29 cellular contexts compared by ENCODE assay signal in the genomic region with DNA sequence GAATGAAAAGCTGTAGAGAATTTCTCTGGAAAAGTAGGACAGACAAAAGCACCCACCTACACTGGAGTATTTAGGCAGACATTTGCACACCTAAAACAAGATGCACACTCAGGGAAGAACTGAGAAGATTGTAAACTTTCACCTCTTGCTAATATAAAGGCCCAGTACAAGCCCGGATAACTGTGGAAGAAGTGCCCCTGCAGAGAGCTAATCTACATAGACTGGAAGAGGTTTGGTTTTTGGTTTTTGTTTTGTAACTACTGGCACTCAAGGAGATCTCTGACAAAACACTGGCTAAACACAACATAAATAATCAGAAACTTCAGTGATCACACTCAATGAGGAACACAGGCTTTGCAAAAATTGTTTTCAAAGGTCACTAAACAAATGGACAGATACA.
"Had no signal": no experiment of that assay in that cellular context is flagged by ENCODE, and none has a peak within 500 bp of the region (broad histone marks: within the 10 kb centered on the region; RNA-seq: fewer than 3 reads in every experiment).

No MANE protein-coding gene starts in this region.

- H3K27ac Mint-ChIP-seq: activated CD4-positive, alpha-beta memory T cell treated with anti-CD3 and anti-CD28 coated beads, Interleukin-2, amount 10 ng/mL, durations not matched to agents 7 days and 5 days; activated CD4-positive, alpha-beta T cell treated with anti-CD3 and anti-CD28 coated beads for 36 hours; activated naive CD8-positive, alpha-beta T cell treated with anti-CD3 and anti-CD28 coated beads, Interleukin-2, amount 10 ng/mL, durations not matched to agents 7 days and 5 days; activated T-cell treated with anti-CD3 and anti-CD28 coated beads, Interleukin-2, amount 50 U/mL, for 72 hours; activated T-helper 2 cell treated with anti-CD3 and anti-CD28 coated beads, Interferon-gamma antibody, Interleukin-2, Interleukin-4, amounts not matched to agents 10 μg/mL and 5 μg/mL and 100 μg/mL, durations not matched to agents 14 hours and 24 hours and 36 hours; T-cell had no signal

- H3K4me3 ChIP-seq: breast epithelium, SK-N-MC had no signal

- H3K36me3 ChIP-seq: breast epithelium had no signal

- H3K4me1 ChIP-seq: breast epithelium had no signal

- H3K9ac ChIP-seq: KMS-11 had no signal

- H3K27me3 Mint-ChIP-seq: activated CD4-positive, alpha-beta memory T cell treated with anti-CD3 and anti-CD28 coated beads, Interleukin-2, amount 10 ng/mL, durations not matched to agents 7 days and 5 days; activated CD4-positive, alpha-beta T cell treated with anti-CD3 and anti-CD28 coated beads for 36 hours; activated naive CD8-positive, alpha-beta T cell treated with anti-CD3 and anti-CD28 coated beads, Interleukin-2, amount 10 ng/mL, durations not matched to agents 7 days and 5 days; T-cell had no signal

- H3K36me3 Mint-ChIP-seq: T-cell had no signal

- H3K4me3 Mint-ChIP-seq: activated CD4-positive, alpha-beta memory T cell treated with anti-CD3 and anti-CD28 coated beads, Interleukin-2, amount 10 ng/mL, durations not matched to agents 7 days and 5 days; activated CD4-positive, alpha-beta T cell treated with anti-CD3 and anti-CD28 coated beads for 36 hours; activated naive CD8-positive, alpha-beta T cell treated with anti-CD3 and anti-CD28 coated beads, Interleukin-2, amount 10 ng/mL, durations not matched to agents 7 days and 5 days; activated T-cell treated with anti-CD3 and anti-CD28 coated beads, Interleukin-2, amount 50 U/mL, for 72 hours; T-cell had no signal

- H3K27ac ChIP-seq: breast epithelium, KMS-11, SK-N-MC, VCaP had no signal

- H3K4me1 Mint-ChIP-seq: activated CD4-positive, alpha-beta memory T cell treated with anti-CD3 and anti-CD28 coated beads, Interleukin-2, amount 10 ng/mL, durations not matched to agents 7 days and 5 days; activated CD4-positive, alpha-beta T cell treated with anti-CD3 and anti-CD28 coated beads for 36 hours; activated naive CD8-positive, alpha-beta T cell treated with anti-CD3 and anti-CD28 coated beads, Interleukin-2, amount 10 ng/mL, durations not matched to agents 7 days and 5 days; T-cell had no signal

- DNase-seq: activated CD4-positive, alpha-beta memory T cell treated with anti-CD3 and anti-CD28 coated beads, Interleukin-2, amount 10 ng/mL, durations not matched to agents 7 days and 5 days; activated CD4-positive, alpha-beta T cell treated with anti-CD3 and anti-CD28 coated beads for 36 hours; activated CD4-positive, alpha-beta T cell treated with anti-CD3 and anti-CD28 coated beads, Interleukin-2, amount 50 U/mL, for 1 hour; activated gamma-delta T cell treated with Interleukin-2 at 50 U/mL for 16 hours; activated naive CD4-positive, alpha-beta T cell treated with anti-CD3 and anti-CD28 coated beads, Interleukin-2, amount 50 U/mL, for 16 hours; activated naive CD8-positive, alpha-beta T cell treated with anti-CD3 and anti-CD28 coated beads, Interleukin-2, amount 10 ng/mL, durations not matched to agents 7 days and 5 days; activated T-cell treated with anti-CD3 and anti-CD28 coated beads, Interleukin-2, amount 50 U/mL, for 72 hours; aorta; caudate nucleus; NCI-H1092; NCI-H1417; NCI-H1694; NCI-H2029; NCI-H2107; NCI-H2171 treated with DMSO at 0.1 percent for 48 hours; NCI-H226; NCI-H526; NCI-H82; OCI-M1; RPMI8226; T-cell; T-helper 2 cell had no signal

- ATAC-seq: activated CD4-positive, alpha-beta T cell treated with anti-CD3 and anti-CD28 coated beads for 36 hours; activated T-cell treated with anti-CD3 and anti-CD28 coated beads, Interleukin-2, amount 50 U/mL, for 72 hours; Panc1; Right ventricle myocardium inferior; T-cell had no signal

- H3K27me3 ChIP-seq: breast epithelium had no signal

- H3K4me2 ChIP-seq: KMS-11 had no signal
